11 cellular contexts compared by ENCODE assay signal in the genomic region with DNA sequence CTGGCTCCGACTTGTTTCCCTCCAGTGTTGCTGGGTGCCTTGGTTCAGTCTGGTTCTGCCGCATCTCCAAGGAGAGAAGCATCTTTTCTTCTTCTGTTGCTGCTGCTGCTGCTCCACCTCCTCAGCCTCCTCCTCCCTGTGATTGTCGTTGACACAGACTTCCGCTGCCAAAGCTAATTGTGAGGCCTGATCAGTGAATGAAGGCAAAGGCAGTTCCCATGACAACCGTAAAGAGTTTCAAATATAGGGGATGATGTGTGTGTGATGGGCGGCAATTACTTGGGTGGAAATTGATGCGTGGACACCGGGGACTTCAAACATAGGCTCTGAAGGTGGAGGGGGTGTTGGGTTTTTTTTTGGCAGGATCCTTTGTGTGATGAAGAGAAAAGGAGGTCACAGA. TPM values are rescaled to one million over a fixed set of nuclear protein-coding genes. Genes with fewer than 3 reads are reported as not detected.
DNase-seq lines count a peak whose midpoint lies in the region; ATAC-seq and TF ChIP-seq lines count a peak whose summit lies in the region.
"Had no signal": no experiment of that assay in that cellular context is flagged by ENCODE, and none has a peak within 500 bp of the region (broad histone marks: within the 10 kb centered on the region; RNA-seq: fewer than 3 reads in every experiment).

No MANE protein-coding gene starts in this region.

- peaks cover 15% of the 10 kb centered on the region for H3K79me2 ChIP-seq in smooth muscle cell (ENCODE audit: low read depth)
- H3K79me2 ChIP-seq in H9 (ENCODE audit: insufficient read depth, low read length): peaks cover 7% of the 10 kb centered on the region; the same call in 1 of the 2 replicates

- peaks cover 66% of the 10 kb centered on the region for H4K20me1 ChIP-seq in smooth muscle cell (ENCODE audit: low read depth)
- no peaks in the 10 kb centered on the region for H4K20me1 ChIP-seq in H9 (ENCODE audit: control insufficient read depth, insufficient read depth, insufficient read length)

- H3K14ac ChIP-seq in H9 (ENCODE audit: insufficient read depth, low read length): no peak overlapping the region

- no peak overlapping the region for H3K56ac ChIP-seq in H9 (ENCODE audit: insufficient read length, low read depth, low read length)

- 85% methylated on average over 8 of the region's 8 CpGs for WGBS in smooth muscle cell (ENCODE audit: low lambda C conversion rate)
- no CpG with 5 or more reads among the region's 8 CpGs for WGBS in H9 (ENCODE audit: extremely low coverage, insufficient read length, low lambda C conversion rate)

- no peaks in the 10 kb centered on the region for H3K9me3 Mint-ChIP-seq in activated CD4-positive, alpha-beta memory T cell treated with anti-CD3 and anti-CD28 coated beads for 36 hours
- H3K9me3 Mint-ChIP-seq in activated CD4-positive, alpha-beta memory T cell treated with anti-CD3 and anti-CD28 coated beads, Interleukin-2, amount 10 ng/mL, durations not matched to agents 7 days and 5 days: no peaks in the 10 kb centered on the region
- H3K9me3 Mint-ChIP-seq in H9: no peaks in the 10 kb centered on the region; a peak in 1 of 5 replicates

- H2BK20ac ChIP-seq in H9 (ENCODE audit: low read depth, low read length, poor library complexity, severe bottlenecking): no peak overlapping the region

- CTCF ChIA-PET in activated CD4-positive, alpha-beta memory T cell treated with anti-CD3 and anti-CD28 coated beads for 36 hours (lab: Charles Lee): interaction anchor here (0.6 to 1.6 kb wide), 3 partner anchors 10 to 32 kb away, joined by 3 to 4 read pairs (median 4); no protein-coding TSS in a partner anchor
- CTCF ChIA-PET in activated CD4-positive, alpha-beta memory T cell treated with anti-CD3 and anti-CD28 coated beads, Interleukin-2, amount 10 ng/mL, durations not matched to agents 7 days and 5 days (lab: Charles Lee): no interaction called here

- H3K4me1 ChIP-seq in smooth muscle cell (ENCODE audit: low read depth) (peaks cover 28% of the 10 kb centered on the region), H9 (ENCODE audit: insufficient read depth, low read length) (peaks cover 3% of the 10 kb centered on the region; the same call in 1 of the 2 replicates)

- H2AFZ ChIP-seq in smooth muscle cell (ENCODE audit: low read depth) (no peak overlapping the region), H9 (ENCODE audit: low read length) (no peak overlapping the region)

- intact Hi-C loops in activated CD4-positive, alpha-beta memory T cell treated with anti-CD3 and anti-CD28 coated beads for 36 hours (cut with micrococcal nuclease): no loop called here

- no peaks in the 10 kb centered on the region for H3K36me3 ChIP-seq in smooth muscle cell (ENCODE audit: low read depth)
- H3K36me3 ChIP-seq: colonic mucosa had no signal

- H2BK120ac ChIP-seq in H9 (ENCODE audit: low read depth, low read length, poor library complexity, severe bottlenecking): no peak overlapping the region

- no peaks in the 10 kb centered on the region for H3K23me2 ChIP-seq in H9 (ENCODE audit: insufficient read length, low read depth, low read length, poor library complexity, severe bottlenecking)

- H2BK15ac ChIP-seq in H9 (ENCODE audit: low read depth, low read length): no peak overlapping the region

- no peak overlapping the region for H3K4me3 Mint-ChIP-seq in activated CD4-positive, alpha-beta memory T cell treated with anti-CD3 and anti-CD28 coated beads for 36 hours
- H3K4me3 Mint-ChIP-seq in activated CD4-positive, alpha-beta memory T cell treated with anti-CD3 and anti-CD28 coated beads, Interleukin-2, amount 10 ng/mL, durations not matched to agents 7 days and 5 days: no peak overlapping the region
- H3K4me3 Mint-ChIP-seq in T-helper 17 cell (peak overlapping the region; percentile 55), H9 (no peak overlapping the region)

- no peaks in the 10 kb centered on the region for H3K27me3 ChIP-seq in smooth muscle cell (ENCODE audit: low read depth)
- no peaks in the 10 kb centered on the region; the same call in 1 of the 2 replicates for H3K27me3 ChIP-seq in H9 (ENCODE audit: insufficient read depth, low read length)
- H3K27me3 ChIP-seq: colonic mucosa had no signal

- H3K27me3 Mint-ChIP-seq in activated CD4-positive, alpha-beta memory T cell treated with anti-CD3 and anti-CD28 coated beads for 36 hours: no peaks in the 10 kb centered on the region
- peaks cover 2% of the 10 kb centered on the region for H3K27me3 Mint-ChIP-seq in activated CD4-positive, alpha-beta memory T cell treated with anti-CD3 and anti-CD28 coated beads, Interleukin-2, amount 10 ng/mL, durations not matched to agents 7 days and 5 days
- H3K27me3 Mint-ChIP-seq in T-helper 17 cell: no peaks in the 10 kb centered on the region
- H3K27me3 Mint-ChIP-seq in H9 (ENCODE audit: low read depth): peaks cover 18% of the 10 kb centered on the region

- H4K5ac ChIP-seq in H9 (ENCODE audit: insufficient read length, low read depth, low read length): no peak overlapping the region

- DNase-seq in activated CD4-positive, alpha-beta memory T cell treated with anti-CD3 and anti-CD28 coated beads for 36 hours: peak; percentile 50
- DNase-seq in activated CD4-positive, alpha-beta memory T cell treated with anti-CD3 and anti-CD28 coated beads, Interleukin-2, amount 10 ng/mL, durations not matched to agents 7 days and 5 days: no peak
- peak in 2 of 3 donors; percentile 36 to 39 for DNase-seq in T-helper 17 cell
- DNase-seq in caudate nucleus (lab: John Stamatoyannopoulos, UW): peak in 40 of 61 donors; percentile 27 to 95 (median 64)
- DNase-seq in smooth muscle cell (lab: John Stamatoyannopoulos, UW; ENCODE audit: unreplicated experiment): no peak
- no peak for DNase-seq in DMS 273 (lab: John Stamatoyannopoulos, UW; ENCODE audit: unreplicated experiment)
- DNase-seq in H9: no peak
- DNase-seq: colonic mucosa, KG1, PC-3 had no signal

- no peak overlapping the region for H3K4ac ChIP-seq in H9 (ENCODE audit: low read depth, low read length)

- H3K9ac ChIP-seq in smooth muscle cell (ENCODE audit: low read depth) (no peak overlapping the region), H9 (ENCODE audit: extremely low read depth, insufficient read length, low read length) (no peak overlapping the region)

- H3T11ph ChIP-seq in H9 (ENCODE audit: low read length): no peak overlapping the region

- TF ChIP-seq CTCF in smooth muscle cell (IDR thresholded peaks at IDR 0.05; ENCODE audit: borderline replicate concordance, insufficient read depth, poor library complexity, severe bottlenecking): no peak
- no peak for TF ChIP-seq CTCF in H9 (conservative IDR thresholded peaks at IDR 0.05)

- peak overlapping the region; percentile 69 for H3K27ac Mint-ChIP-seq in activated CD4-positive, alpha-beta memory T cell treated with anti-CD3 and anti-CD28 coated beads for 36 hours
- no peak overlapping the region for H3K27ac Mint-ChIP-seq in activated CD4-positive, alpha-beta memory T cell treated with anti-CD3 and anti-CD28 coated beads, Interleukin-2, amount 10 ng/mL, durations not matched to agents 7 days and 5 days
- H3K27ac Mint-ChIP-seq in T-helper 17 cell (peak overlapping the region; percentile 98), H9 (peak overlapping the region in 1 of 3 experiments; percentile 7; a peak in 1 of 7 replicates)

- H3F3A ChIP-seq in smooth muscle cell (ENCODE audit: low read depth): peaks cover 10% of the 10 kb centered on the region

- H3K23ac ChIP-seq in H9 (ENCODE audit: insufficient read length, low read depth, low read length): no peak overlapping the region

- H3K9me3 ChIP-seq in T-helper 17 cell (ENCODE audit: control insufficient read depth, low read length, poor library complexity, severe bottlenecking) (no peaks in the 10 kb centered on the region), smooth muscle cell (replicated peaks; ENCODE audit: low read depth) (no peaks in the 10 kb centered on the region), H9 (ENCODE audit: control insufficient read depth, low read depth, low read length) (no peaks in the 10 kb centered on the region)
- H3K9me3 ChIP-seq: colonic mucosa had no signal

- H3K27ac ChIP-seq in caudate nucleus (ENCODE audit: low read depth, low read length): no peak overlapping the region
- peak overlapping the region; percentile 40 for H3K27ac ChIP-seq in smooth muscle cell (ENCODE audit: low read depth)
- no peak overlapping the region for H3K27ac ChIP-seq in H9 (ENCODE audit: insufficient read length, low read depth, low read length)
- H3K27ac ChIP-seq: colonic mucosa had no signal

- POLR2A ChIA-PET in activated CD4-positive, alpha-beta memory T cell treated with anti-CD3 and anti-CD28 coated beads for 36 hours (lab: Charles Lee): interaction anchor here (0.6 to 1.0 kb wide), 2 partner anchors 11 to 285 kb away, joined by 3 read pairs; no protein-coding TSS in a partner anchor
- POLR2A ChIA-PET in activated CD4-positive, alpha-beta memory T cell treated with anti-CD3 and anti-CD28 coated beads, Interleukin-2, amount 10 ng/mL, durations not matched to agents 7 days and 5 days (lab: Charles Lee): no interaction called here

- no peak overlapping the region for H3K4me3 ChIP-seq in smooth muscle cell
- H3K4me3 ChIP-seq: colonic mucosa had no signal

- H2BK12ac ChIP-seq in H9 (ENCODE audit: insufficient read length, low read depth, low read length): no peak overlapping the region

- no peaks in the 10 kb centered on the region for H3K79me1 ChIP-seq in H9 (ENCODE audit: insufficient read depth, low read depth, low read length, poor library complexity, severe bottlenecking)

- no peak overlapping the region for H2AK5ac ChIP-seq in H9 (ENCODE audit: insufficient read length, low read length)

- H4K91ac ChIP-seq in H9 (ENCODE audit: insufficient read length, low read depth, low read length): no peak overlapping the region

- H4K8ac ChIP-seq in H9 (replicated peaks; ENCODE audit: insufficient read length, low read depth, low read length): no peak overlapping the region

- peak; percentile 63 for ATAC-seq in T-helper 17 cell
- no peak for ATAC-seq in HG02759 (IDR thresholded peaks at IDR 0.05; ENCODE audit: unreplicated experiment)
- ATAC-seq: PC-3 had no signal

- H3K18ac ChIP-seq in H9 (ENCODE audit: insufficient read length, low read depth, low read length): no peak overlapping the region

- H2BK5ac ChIP-seq in H9 (ENCODE audit: insufficient read length, low read length): no peak overlapping the region

- peaks cover 8% of the 10 kb centered on the region for H3K36me3 Mint-ChIP-seq in activated CD4-positive, alpha-beta memory T cell treated with anti-CD3 and anti-CD28 coated beads for 36 hours
- H3K36me3 Mint-ChIP-seq in activated CD4-positive, alpha-beta memory T cell treated with anti-CD3 and anti-CD28 coated beads, Interleukin-2, amount 10 ng/mL, durations not matched to agents 7 days and 5 days (ENCODE audit: low read depth): peaks cover 5% of the 10 kb centered on the region
- peaks cover 3% of the 10 kb centered on the region for H3K36me3 Mint-ChIP-seq in T-helper 17 cell (ENCODE audit: low read depth)
- H3K36me3 Mint-ChIP-seq in H9 (ENCODE audit: insufficient read depth in 1 of 3, low read depth in 3 of 3): peaks cover 0 to 4% (median 0%) of the 10 kb centered on the region in 3 experiments; a peak in 2 of 7 replicates

- peaks cover 85% of the 10 kb centered on the region for H3K4me1 Mint-ChIP-seq in activated CD4-positive, alpha-beta memory T cell treated with anti-CD3 and anti-CD28 coated beads for 36 hours (ENCODE audit: low read depth)
- peaks cover 50% of the 10 kb centered on the region for H3K4me1 Mint-ChIP-seq in activated CD4-positive, alpha-beta memory T cell treated with anti-CD3 and anti-CD28 coated beads, Interleukin-2, amount 10 ng/mL, durations not matched to agents 7 days and 5 days
- H3K4me1 Mint-ChIP-seq in T-helper 17 cell: peaks cover 57% of the 10 kb centered on the region
- H3K4me1 Mint-ChIP-seq in H9: peaks cover 58 to 66% of the 10 kb centered on the region in 2 experiments

- H3K4me2 ChIP-seq in smooth muscle cell (no peak overlapping the region), H9 (ENCODE audit: insufficient read depth, insufficient read length, low read length) (no peak overlapping the region)

RNA-seq across cellular contexts. Expression of a gene that starts 13.7 kb away (rescaled TPM):
- total RNA-seq in activated CD4-positive, alpha-beta memory T cell treated with anti-CD3 and anti-CD28 coated beads for 36 hours: 10 to 100 TPM; 10.5 to 11.8 TPM
- total RNA-seq in activated CD4-positive, alpha-beta memory T cell treated with anti-CD3 and anti-CD28 coated beads, Interleukin-2, amount 10 ng/mL, durations not matched to agents 7 days and 5 days: 10 to 100 TPM; 10.1 to 10.7 TPM
- total RNA-seq in T-helper 17 cell: 10 to 100 TPM; 20.3 to 22.5 TPM
- total RNA-seq in smooth muscle cell: 10.4 and 12.7 TPM in 2 replicates
- 3.2 TPM in 2 replicates for polyA plus RNA-seq in smooth muscle cell
- total RNA-seq in H9 (2021): 21.8 and 24.7 TPM in 2 replicates

Comparison
In these comparisons a context has a peak if more than half of its experiments do, and no peak if none do; other contexts are left out.
1. DNase-seq: peak in activated CD4-positive, alpha-beta memory T cell treated with anti-CD3 and anti-CD28 coated beads for 36 hours (single experiment), T-helper 17 cell (2 of 3) and caudate nucleus (40 of 61); none in activated CD4-positive, alpha-beta memory T cell treated with anti-CD3 and anti-CD28 coated beads, Interleukin-2, amount 10 ng/mL, durations not matched to agents 7 days and 5 days (single experiment), smooth muscle cell (single experiment), DMS 273 (single experiment) and H9 (single experiment).